In the genomic region with DNA sequence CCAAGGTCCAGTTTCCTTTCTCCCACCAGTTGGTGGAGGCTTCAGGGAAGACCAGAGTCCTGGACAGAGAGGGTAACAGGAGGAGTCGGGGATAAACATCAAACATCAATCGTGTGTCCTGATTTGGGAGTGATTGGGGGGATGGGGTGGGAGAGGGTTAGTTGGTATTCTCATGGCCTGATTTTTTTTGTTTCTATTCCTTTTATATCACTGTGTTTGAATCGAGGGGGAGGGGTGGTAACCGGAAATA, we compare ENCODE assay signal across 9 cellular contexts. TPM values are rescaled to one million over a fixed set of nuclear protein-coding genes. Genes with fewer than 3 reads are reported as not detected.
A peak's percentile ranks its signal among the peaks of the same experiment; 100 is the strongest.
DNase-seq lines count a peak whose midpoint lies in the region; ATAC-seq, FAIRE-seq and TF ChIP-seq lines count a peak whose summit lies in the region.
"Had no signal": no experiment of that assay in that cellular context is flagged by ENCODE, and none has a peak within 500 bp of the region (broad histone marks: within the 10 kb centered on the region; RNA-seq: fewer than 3 reads in every experiment).

No MANE protein-coding gene starts in this region.

- H3K27ac Mint-ChIP-seq in natural killer cell treated with Interleukin-12 subunit alpha and Interleukin-12 subunit beta and Interleukin-15 and Interleukin-18, amount 100 ng/mL, for 72 hours: peak overlapping the region; percentile 98 to 100

- peak overlapping the region; percentile 70 for H3K4me3 ChIP-seq in ACC112 (ENCODE audit: low read depth, low read length)
- H3K4me3 ChIP-seq in KMS-11 (IDR thresholded peaks at IDR 0.05; ENCODE audit: insufficient read depth, low read depth, low read length): no peak overlapping the region
- H3K4me3 ChIP-seq in bronchial epithelial cell (ENCODE audit: low read depth, low read length): peak overlapping the region; percentile 92

- H3K27me3 ChIP-seq in ACC112 (ENCODE audit: insufficient read depth, low read length) (no peaks in the 10 kb centered on the region), KMS-11 (ENCODE audit: insufficient read depth, low read depth) (no peaks in the 10 kb centered on the region), bronchial epithelial cell (ENCODE audit: control insufficient read depth, insufficient read depth, low read length) (no peaks in the 10 kb centered on the region)

- TF ChIP-seq CTCF in KMS-11 (conservative IDR thresholded peaks at IDR 0.05; ENCODE audit: low read depth, low read length) (no peak), bronchial epithelial cell (IDR thresholded peaks at IDR 0.05; ENCODE audit: insufficient read depth, low read length, severe bottlenecking) (no peak)

- no peak overlapping the region for H3K9ac ChIP-seq in KMS-11

- H3K36me3 ChIP-seq in ACC112 (ENCODE audit: insufficient read depth, low read length) (peaks cover 15% of the 10 kb centered on the region; the same call in 1 of the 2 replicates), KMS-11 (ENCODE audit: insufficient read depth) (no peaks in the 10 kb centered on the region), bronchial epithelial cell (ENCODE audit: control insufficient read depth, insufficient read depth, low read length) (peaks cover 13% of the 10 kb centered on the region)

- DNase-seq in bronchial epithelial cell (ENCODE audit: low read depth) (no peak), posterior vena cava (ENCODE audit: low spot score) (no peak), cerebellar cortex (ENCODE audit: low spot score) (no peak), occipital lobe (lab: John Stamatoyannopoulos, UW) (no peak)
- no peak for DNase-seq in natural killer cell treated with Interleukin-12 subunit alpha and Interleukin-12 subunit beta and Interleukin-15 and Interleukin-18, amount 100 ng/mL, for 72 hours (ENCODE audit: low spot score)
- DNase-seq in activated effector memory CD4-positive, alpha-beta T cell treated with anti-CD3 and anti-CD28 coated beads, Interleukin-2, amount 50 U/mL, for 16 hours: no peak

- H3K4me1 ChIP-seq in ACC112 (ENCODE audit: control insufficient read depth, insufficient read depth, low read length, unreplicated experiment): peaks cover 51% of the 10 kb centered on the region
- peaks cover 35% of the 10 kb centered on the region for H3K4me1 ChIP-seq in KMS-11 (ENCODE audit: low read depth, poor library complexity, severe bottlenecking)

- intact Hi-C loops in posterior vena cava (cut with DNase I): no loop called here

- H3K4me3 Mint-ChIP-seq in natural killer cell treated with Interleukin-12 subunit alpha and Interleukin-12 subunit beta and Interleukin-15 and Interleukin-18, amount 100 ng/mL, for 72 hours: peak overlapping the region; percentile 100

- H3K27ac ChIP-seq in ACC112 (ENCODE audit: low read depth, low read length) (peak overlapping the region; percentile 13; the same call in 1 of the 2 replicates), KMS-11 (no peak overlapping the region)

- peaks cover 25% of the 10 kb centered on the region for H3K36me3 Mint-ChIP-seq in natural killer cell treated with Interleukin-12 subunit alpha and Interleukin-12 subunit beta and Interleukin-15 and Interleukin-18, amount 100 ng/mL, for 72 hours

- no peaks in the 10 kb centered on the region for H3K9me3 Mint-ChIP-seq in natural killer cell treated with Interleukin-12 subunit alpha and Interleukin-12 subunit beta and Interleukin-15 and Interleukin-18, amount 100 ng/mL, for 72 hours

- peak overlapping the region; percentile 94; the same call in 1 of the 2 replicates for H3K4me2 ChIP-seq in KMS-11

- no peak for FAIRE-seq in bronchial epithelial cell (lab: Jason Lieb, UNC)
- FAIRE-seq: HTR-8/SVneo had no signal

- H2AFZ ChIP-seq in ACC112 (ENCODE audit: low read length, unreplicated experiment) (no peak overlapping the region), KMS-11 (ENCODE audit: low read depth) (no peak overlapping the region)

- H4K20me1 ChIP-seq in KMS-11 (ENCODE audit: insufficient read depth): no peaks in the 10 kb centered on the region

- H3K27me3 Mint-ChIP-seq in natural killer cell treated with Interleukin-12 subunit alpha and Interleukin-12 subunit beta and Interleukin-15 and Interleukin-18, amount 100 ng/mL, for 72 hours: peaks cover 0 to 3% of the 10 kb centered on the region in 2 donors

- no peak for ATAC-seq in natural killer cell treated with Interleukin-12 subunit alpha and Interleukin-12 subunit beta and Interleukin-15 and Interleukin-18, amount 100 ng/mL, for 72 hours

- H3K79me2 ChIP-seq in ACC112 (ENCODE audit: control insufficient read depth, insufficient read depth, low read length, unreplicated experiment) (peaks cover 43% of the 10 kb centered on the region), KMS-11 (ENCODE audit: insufficient read depth, low read depth) (peaks cover 24% of the 10 kb centered on the region)

- peaks cover 60 to 64% of the 10 kb centered on the region in 2 donors for H3K4me1 Mint-ChIP-seq in natural killer cell treated with Interleukin-12 subunit alpha and Interleukin-12 subunit beta and Interleukin-15 and Interleukin-18, amount 100 ng/mL, for 72 hours (ENCODE audit: low read depth in 2 of 2)

RNA-seq across cellular contexts. Expression of gene HSD17B8, which starts 0.4 kb away (rescaled TPM):
- total RNA-seq in bronchial epithelial cell: 59.8 and 76.4 TPM in 2 replicates
- 1 to 10 TPM; 3.3 to 6.2 TPM for total RNA-seq in natural killer cell treated with Interleukin-12 subunit alpha and Interleukin-12 subunit beta and Interleukin-15 and Interleukin-18, amount 100 ng/mL, for 72 hours
- total RNA-seq in posterior vena cava: 1 to 10 TPM; 2.8 to 4.0 TPM
- total RNA-seq in occipital lobe: 4.5 TPM

RNA-seq across cellular contexts. Expression of gene SLC39A7, which starts 3.4 kb away (rescaled TPM):
- 90.4 and 94.0 TPM in 2 replicates for total RNA-seq in bronchial epithelial cell
- 100 to 1,000 TPM in 1 of 2 donors, 10 to 100 TPM in 1; 91.5 to 102 TPM for total RNA-seq in natural killer cell treated with Interleukin-12 subunit alpha and Interleukin-12 subunit beta and Interleukin-15 and Interleukin-18, amount 100 ng/mL, for 72 hours
- 10 to 100 TPM; 79.4 to 86.2 TPM for total RNA-seq in posterior vena cava
- 34.8 TPM for total RNA-seq in occipital lobe

RNA-seq across cellular contexts. Expression of gene RXRB, which starts 3.6 kb away (rescaled TPM):
- total RNA-seq in bronchial epithelial cell (13.2 and 15.3 TPM in 2 replicates), posterior vena cava (10 to 100 TPM; 31.3 to 31.7 TPM), occipital lobe (22.6 TPM)
- total RNA-seq in natural killer cell treated with Interleukin-12 subunit alpha and Interleukin-12 subunit beta and Interleukin-15 and Interleukin-18, amount 100 ng/mL, for 72 hours: 10 to 100 TPM; 43.9 to 50.4 TPM

RNA-seq across cellular contexts. Expression of gene RING1, which starts 4.2 kb away (rescaled TPM):
- total RNA-seq in bronchial epithelial cell (43.4 and 50.7 TPM in 2 replicates), posterior vena cava (10 to 100 TPM; 29.8 to 32.2 TPM), occipital lobe (20.6 TPM)
- total RNA-seq in natural killer cell treated with Interleukin-12 subunit alpha and Interleukin-12 subunit beta and Interleukin-15 and Interleukin-18, amount 100 ng/mL, for 72 hours: 10 to 100 TPM; 31.1 to 35.5 TPM

RNA-seq across cellular contexts. Expression of gene COL11A2, which starts 11.8 kb away (rescaled TPM):
- total RNA-seq in bronchial epithelial cell (under 0.01 TPM in 2 replicates), posterior vena cava (1 to 10 TPM in 1 of 2 donors, under 1 TPM in 1; 0.43 to 1.0 TPM), occipital lobe (0.94 TPM)
- 1 to 10 TPM; 1.1 to 1.3 TPM for total RNA-seq in natural killer cell treated with Interleukin-12 subunit alpha and Interleukin-12 subunit beta and Interleukin-15 and Interleukin-18, amount 100 ng/mL, for 72 hours
